ENCODE assay signal across 17 cellular contexts in genomic region chr6:72554761-72555221, GRCh38.
DNase-seq lines count a peak whose midpoint lies in the region; ATAC-seq and TF ChIP-seq lines count a peak whose summit lies in the region.
"Had no signal": no experiment of that assay in that cellular context is flagged by ENCODE, and none has a peak within 500 bp of the region (broad histone marks: within the 10 kb centered on the region; RNA-seq: fewer than 3 reads in every experiment).

No MANE protein-coding gene starts in this region.

- H3K9ac ChIP-seq in PC-3 (ENCODE audit: low read length): peak overlapping the region; percentile 56

- H3K27ac ChIP-seq in PC-3 (ENCODE audit: low read length) (peak overlapping the region; percentile 98), ovary (no peak overlapping the region)
- H3K27ac ChIP-seq: 22Rv1, colonic mucosa, esophagus squamous epithelium, neutrophil, WERI-Rb-1 had no signal

- BruUV-seq in PC-3 (replicated peaks; lab: Mats Ljungman, UMichigan): no TSS peak

- H3K4me3 ChIP-seq in PC-3 (ENCODE audit: low read length) (peak overlapping the region; percentile 15; the same call in 1 of the 2 replicates), choroid plexus epithelial cell (ENCODE audit: low read depth, low read length) (no peak overlapping the region), ovary (no peak overlapping the region)
- H3K4me3 ChIP-seq: colonic mucosa, esophagus squamous epithelium had no signal

- H3K4me1 ChIP-seq in PC-3 (ENCODE audit: insufficient read depth, low read length) (peaks cover 57% of the 10 kb centered on the region), ovary (ENCODE audit: insufficient read depth) (no peaks in the 10 kb centered on the region)
- H3K4me1 ChIP-seq: colonic mucosa had no signal

- no peaks in the 10 kb centered on the region for H3K79me2 ChIP-seq in PC-3 (ENCODE audit: low read length)

- no peak for TF ChIP-seq POLR2A in ovary (IDR thresholded peaks at IDR 0.05)

- H4K20me1 ChIP-seq in PC-3 (ENCODE audit: low read length): no peaks in the 10 kb centered on the region

- no peak for TF ChIP-seq CTCF in PC-3 (conservative IDR thresholded peaks at IDR 0.05; ENCODE audit: low read depth, low read length)
- TF ChIP-seq CTCF in choroid plexus epithelial cell (conservative IDR thresholded peaks at IDR 0.05; ENCODE audit: low read depth, low read length): no peak
- no peak for TF ChIP-seq CTCF in osteocyte (IDR thresholded peaks at IDR 0.05)
- no peak for TF ChIP-seq CTCF in ovary (IDR thresholded peaks at IDR 0.05)

- H3K4me1 Mint-ChIP-seq in osteocyte (ENCODE audit: unreplicated experiment): peaks cover 39% of the 10 kb centered on the region
- H3K4me1 Mint-ChIP-seq: memory B cell had no signal

- no peaks in the 10 kb centered on the region for H3K9me3 Mint-ChIP-seq in osteocyte (ENCODE audit: unreplicated experiment)
- H3K9me3 Mint-ChIP-seq: activated naive CD4-positive, alpha-beta T cell treated with anti-CD3 and anti-CD28 coated beads, Interleukin-2, amount 50 U/mL, for 72 hours; memory B cell had no signal

- H3K27me3 Mint-ChIP-seq in osteocyte (ENCODE audit: unreplicated experiment): no peaks in the 10 kb centered on the region

- POLR2A ChIA-PET in PC-3 (lab: Charles Lee; ENCODE audit: unreplicated experiment): no interaction called here

- H3F3A ChIP-seq in PC-3 (ENCODE audit: low read length, unreplicated experiment): peaks cover 8% of the 10 kb centered on the region

- no peaks in the 10 kb centered on the region for H3K9me2 ChIP-seq in PC-3 (replicated peaks; ENCODE audit: low read length)

- DNase-seq in DMS153 (lab: John Stamatoyannopoulos, UW) (peak; percentile 54), DMS153 treated with DMSO at 0.1 percent for 48 hours (lab: John Stamatoyannopoulos, UW; ENCODE audit: unreplicated experiment) (no peak), PC-3 (peak; percentile 39), choroid plexus epithelial cell (ENCODE audit: low read depth) (peak; percentile 12), osteocyte (ENCODE audit: extremely low spot score, unreplicated experiment) (no peak), NCI-H2227 (lab: John Stamatoyannopoulos, UW; ENCODE audit: unreplicated experiment) (no peak), ovary (no peak), occipital lobe (lab: John Stamatoyannopoulos, UW) (no peak)
- DNase-seq: colonic mucosa, esophagus squamous epithelium, Kasumi-1, small intestine, WERI-Rb-1 had no signal

- H3K36me3 ChIP-seq in PC-3 (ENCODE audit: low read depth, low read length) (no peaks in the 10 kb centered on the region), ovary (no peaks in the 10 kb centered on the region)
- H3K36me3 ChIP-seq: colonic mucosa, esophagus squamous epithelium, neutrophil, WERI-Rb-1 had no signal

- CTCF ChIA-PET in PC-3 (lab: Charles Lee): no interaction called here

- no peak overlapping the region for H3K4me3 Mint-ChIP-seq in osteocyte (ENCODE audit: unreplicated experiment)
- H3K4me3 Mint-ChIP-seq: memory B cell had no signal

- WGBS in ovary, 3 donors: 54 to 64% (median 64%) methylated on average over 4 of the region's 4 CpGs

- peak; percentile 4; the same call in 1 of the 2 replicates for ATAC-seq in PC-3

- H2AFZ ChIP-seq in PC-3 (ENCODE audit: low read length): peak overlapping the region; percentile 61

- no peak for TF ChIP-seq EP300 in ovary (IDR thresholded peaks at IDR 0.05)

- peak overlapping the region; percentile 81 for H3K27ac Mint-ChIP-seq in osteocyte (ENCODE audit: unreplicated experiment)
- H3K27ac Mint-ChIP-seq: activated naive CD4-positive, alpha-beta T cell treated with anti-CD3 and anti-CD28 coated beads, Interleukin-2, amount 50 U/mL, for 72 hours; memory B cell had no signal

- no peaks in the 10 kb centered on the region for H3K36me3 Mint-ChIP-seq in osteocyte (ENCODE audit: unreplicated experiment)
- H3K36me3 Mint-ChIP-seq: activated naive CD4-positive, alpha-beta T cell treated with anti-CD3 and anti-CD28 coated beads, Interleukin-2, amount 50 U/mL, for 72 hours; memory B cell had no signal

- no peaks in the 10 kb centered on the region for H3K9me3 ChIP-seq in PC-3 (ENCODE audit: low read length)
- H3K9me3 ChIP-seq in ovary: no peaks in the 10 kb centered on the region
- H3K9me3 ChIP-seq: colonic mucosa, esophagus squamous epithelium, neutrophil had no signal

- H3K27me3 ChIP-seq in PC-3 (ENCODE audit: low read length): no peaks in the 10 kb centered on the region
- H3K27me3 ChIP-seq in ovary: no peaks in the 10 kb centered on the region
- H3K27me3 ChIP-seq: colonic mucosa, esophagus squamous epithelium had no signal

- intact Hi-C loops in PC-3 (cut with micrococcal nuclease) (loop anchor here (1.0 to 5.0 kb wide), 5 partner anchors 10 to 898 kb away; partner anchors contain the start of gene CGAS), ovary (cut with DNase I) (no loop called here)

- H3K4me2 ChIP-seq in PC-3 (ENCODE audit: low read length): peak overlapping the region; percentile 77

Comparison
In these comparisons a context has a peak if more than half of its experiments do, and no peak if none do; other contexts are left out.
1. DNase-seq: peak in DMS153 (single experiment), PC-3 (single experiment) and choroid plexus epithelial cell (single experiment); none in DMS153 treated with DMSO at 0.1 percent for 48 hours (single experiment), osteocyte (single experiment), NCI-H2227 (single experiment), ovary (0 of 5) and occipital lobe (single experiment).